In genomic region chr10:117005454-117006055, GRCh38 we compare ENCODE assay signal across 1 cellular context.
A peak's percentile ranks its signal among the peaks of the same experiment; 100 is the strongest.
TF ChIP-seq lines count a peak whose summit lies in the region.

No MANE protein-coding gene starts in this region.

TF ChIP-seq in K562, 482 proteins besides CTCF, POLR2A, EP300 and RAD21 (continued from another document and continues in another):
- peak; percentile 77 for TF ChIP-seq MGA (IDR thresholded peaks at IDR 0.05)
- no peak for TF ChIP-seq MEF2A (IDR thresholded peaks at IDR 0.05; ENCODE audit: control insufficient read depth, low read depth, low read length)
- TF ChIP-seq ADNP (tag; IDR thresholded peaks at IDR 0.05), result no peak
- no peak for TF ChIP-seq ZNF518B (CRISPR knock-in tag; IDR thresholded peaks at IDR 0.05)
- no peak for TF ChIP-seq BCLAF1 (IDR thresholded peaks at IDR 0.05; ENCODE audit: borderline replicate concordance in 1 of 2, control insufficient read depth in 1 of 2, low read depth in 2 of 2, low read length in 1 of 2)
- no peak for TF ChIP-seq FOXK1 (CRISPR knock-in tag; IDR thresholded peaks at IDR 0.05; ENCODE audit: borderline replicate concordance)
- no peak for TF ChIP-seq TSHZ1 (CRISPR knock-in tag; IDR thresholded peaks at IDR 0.05)
- TF ChIP-seq TAF9B (IDR thresholded peaks at IDR 0.05; ENCODE audit: partially characterized antibody), result no peak
- no peak for TF ChIP-seq FOSL1 (tag; conservative IDR thresholded peaks at IDR 0.05)
- TF ChIP-seq CEBPB (tag; IDR thresholded peaks at IDR 0.05), result 0 out of 2 replicates have a peak, but pooled peaks have one; percentile 27
- TF ChIP-seq CEBPG (CRISPR knock-in tag; IDR thresholded peaks at IDR 0.05), result no peak
- no peak for TF ChIP-seq CEBPG (tag; conservative IDR thresholded peaks at IDR 0.05 in 1 of 2, IDR thresholded peaks at IDR 0.05 in 1 of 2)
- no peak for TF ChIP-seq HDGF (IDR thresholded peaks at IDR 0.05)
- no peak for TF ChIP-seq SRSF3 (IDR thresholded peaks at IDR 0.05; ENCODE audit: insufficient read depth, low read length)
- no peak for TF ChIP-seq HMBOX1 (IDR thresholded peaks at IDR 0.05)
- TF ChIP-seq GTF2B (IDR thresholded peaks at IDR 0.05; ENCODE audit: extremely low read depth, insufficient read length), result no peak
- no peak for TF ChIP-seq PRPF4 (IDR thresholded peaks at IDR 0.05; ENCODE audit: insufficient read depth, low read depth, low read length, poor library complexity, severe bottlenecking)
- no peak for TF ChIP-seq HLTF (IDR thresholded peaks at IDR 0.05)
- TF ChIP-seq ZNF507 (tag; conservative IDR thresholded peaks at IDR 0.05), result no peak
- peak; percentile 52 to 70 for TF ChIP-seq E2F6 (IDR thresholded peaks at IDR 0.05; ENCODE audit: borderline replicate concordance in 1 of 2, extremely low read depth in 1 of 2, insufficient read depth in 1 of 2, insufficient read length in 1 of 2, low read depth in 1 of 2, low read length in 1 of 2, poor library complexity in 1 of 2, severe bottlenecking in 1 of 2)
- TF ChIP-seq HBP1 (CRISPR knock-in tag; IDR thresholded peaks at IDR 0.05), result no peak
- TF ChIP-seq IRF1 (CRISPR knock-in tag; IDR thresholded peaks at IDR 0.05; ENCODE audit: borderline replicate concordance), result 0 out of 2 replicates have a peak, but pooled peaks have one; percentile 52
- TF ChIP-seq KDM2B (CRISPR knock-in tag; IDR thresholded peaks at IDR 0.05), result no peak
- 0 out of 2 replicates have a peak, but pooled peaks have one; percentile 17 for TF ChIP-seq MTA3 (IDR thresholded peaks at IDR 0.05; ENCODE audit: borderline replicate concordance)
